ENCODE assay signal across 8 cellular contexts in genomic region chr7:151275813-151276577, GRCh38. TPM values are rescaled to one million over a fixed set of nuclear protein-coding genes. Genes with fewer than 3 reads are reported as not detected.
DNase-seq lines count a peak whose midpoint lies in the region; ATAC-seq lines count a peak whose summit lies in the region.

No MANE protein-coding gene starts in this region.

- H3K4me3 Mint-ChIP-seq in stimulated activated naive CD8-positive, alpha-beta T cell treated with anti-CD3 and anti-CD28 coated beads, Interleukin-15, Interleukin-2, amounts not matched to agents 100 ng/mL and 50 ng/mL, for 24 hours, result peak overlapping the region; percentile 38
- peak overlapping the region; percentile 60 for H3K4me3 Mint-ChIP-seq in activated naive CD8-positive, alpha-beta T cell

- H3K4me3 ChIP-seq in mononuclear cell (ENCODE audit: low read length), result peak overlapping the region; percentile 30

- no peaks in the 10 kb centered on the region for H3K27me3 ChIP-seq in mononuclear cell (ENCODE audit: insufficient read depth, low read length)

- no peaks in the 10 kb centered on the region for H3K9me3 ChIP-seq in mononuclear cell (ENCODE audit: low read depth, low read length)

- H3K27me3 Mint-ChIP-seq in stimulated activated naive CD8-positive, alpha-beta T cell treated with anti-CD3 and anti-CD28 coated beads, Interleukin-15, Interleukin-2, amounts not matched to agents 100 ng/mL and 50 ng/mL, for 24 hours, result peaks cover 5% of the 10 kb centered on the region
- no peaks in the 10 kb centered on the region for H3K27me3 Mint-ChIP-seq in activated naive CD8-positive, alpha-beta T cell

- no peak for ATAC-seq in stimulated activated naive CD8-positive, alpha-beta T cell treated with anti-CD3 and anti-CD28 coated beads, Interleukin-15, Interleukin-2, amounts not matched to agents 100 U/mL and 50 U/mL, for 24 hours
- ATAC-seq in GM19035 (IDR thresholded peaks at IDR 0.05; ENCODE audit: unreplicated experiment) (no peak), GM18858 (IDR thresholded peaks at IDR 0.05; ENCODE audit: unreplicated experiment) (no peak)

- H3K27ac Mint-ChIP-seq in stimulated activated naive CD8-positive, alpha-beta T cell treated with anti-CD3 and anti-CD28 coated beads, Interleukin-15, Interleukin-2, amounts not matched to agents 100 ng/mL and 50 ng/mL, for 24 hours, result no peak overlapping the region
- H3K27ac Mint-ChIP-seq in activated naive CD8-positive, alpha-beta T cell, result no peak overlapping the region

- H3K9me3 Mint-ChIP-seq in stimulated activated naive CD8-positive, alpha-beta T cell treated with anti-CD3 and anti-CD28 coated beads, Interleukin-15, Interleukin-2, amounts not matched to agents 100 ng/mL and 50 ng/mL, for 24 hours, result no peaks in the 10 kb centered on the region
- no peaks in the 10 kb centered on the region for H3K9me3 Mint-ChIP-seq in activated naive CD8-positive, alpha-beta T cell (ENCODE audit: low read depth)

- peaks cover 60% of the 10 kb centered on the region for H3K4me1 ChIP-seq in mononuclear cell (ENCODE audit: insufficient read depth, low read length)

- no peak for DNase-seq in stimulated activated naive CD8-positive, alpha-beta T cell treated with anti-CD3 and anti-CD28 coated beads, Interleukin-15, Interleukin-2, amounts not matched to agents 100 U/mL and 50 U/mL, for 24 hours
- DNase-seq in NCI-H524 treated with DMSO at 0.1 percent for 48 hours (lab: John Stamatoyannopoulos, UW), result no peak
- no peak for DNase-seq in GF-D8 (lab: John Stamatoyannopoulos, UW)

- H3K36me3 Mint-ChIP-seq in stimulated activated naive CD8-positive, alpha-beta T cell treated with anti-CD3 and anti-CD28 coated beads, Interleukin-15, Interleukin-2, amounts not matched to agents 100 ng/mL and 50 ng/mL, for 24 hours (ENCODE audit: low read depth), result no peaks in the 10 kb centered on the region
- no peaks in the 10 kb centered on the region for H3K36me3 Mint-ChIP-seq in activated naive CD8-positive, alpha-beta T cell

- H3K4me1 Mint-ChIP-seq in stimulated activated naive CD8-positive, alpha-beta T cell treated with anti-CD3 and anti-CD28 coated beads, Interleukin-15, Interleukin-2, amounts not matched to agents 100 ng/mL and 50 ng/mL, for 24 hours (ENCODE audit: low read depth), result peaks cover 19% of the 10 kb centered on the region
- peaks cover 44% of the 10 kb centered on the region for H3K4me1 Mint-ChIP-seq in activated naive CD8-positive, alpha-beta T cell (ENCODE audit: low read depth)

RNA-seq across cellular contexts. Expression of gene SMARCD3, which starts 27.5 kb away (rescaled TPM):
- total RNA-seq in mononuclear cell, result 35.8 TPM

RNA-seq across cellular contexts. Expression of gene CHPF2, which starts 43.7 kb away (rescaled TPM):
- 25.0 TPM for total RNA-seq in mononuclear cell

RNA-seq across cellular contexts. Expression of gene ABCF2, which starts 49.0 kb away (rescaled TPM):
- 9.7 TPM for total RNA-seq in mononuclear cell
